In the genomic region with DNA sequence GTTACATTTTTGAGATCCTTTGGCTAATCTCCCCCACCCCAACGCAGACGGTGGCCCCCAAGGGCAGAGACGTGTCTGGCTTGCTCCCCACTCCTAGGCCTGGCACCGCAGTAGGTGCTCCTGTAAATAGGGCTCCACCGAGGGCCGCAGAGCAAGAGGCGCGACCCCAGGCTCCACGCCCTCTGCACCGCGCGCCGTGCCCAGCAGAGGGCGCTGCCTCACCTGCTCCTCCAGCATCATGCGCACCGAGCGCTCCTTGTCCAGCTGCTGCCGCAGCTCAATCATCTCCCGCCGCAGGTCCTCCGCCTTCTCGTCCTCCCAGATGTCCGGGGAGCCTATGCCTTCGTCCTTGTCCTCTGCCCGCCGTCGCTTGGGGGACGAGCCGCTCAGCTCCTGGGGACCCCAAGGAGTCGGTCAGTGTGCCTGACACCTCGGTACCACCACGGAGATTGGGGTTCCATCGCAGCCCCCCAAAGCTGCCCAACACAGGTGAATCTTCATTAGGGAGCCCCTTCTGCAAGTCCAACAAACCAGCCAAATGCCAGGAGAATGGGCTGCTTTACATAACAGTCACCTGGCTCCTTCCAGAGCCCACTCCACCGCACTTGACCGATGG, we compare ENCODE assay signal across 9 cellular contexts. TPM values are rescaled to one million over a fixed set of nuclear protein-coding genes. Genes with fewer than 3 reads are reported as not detected.
A peak's percentile ranks its signal among the peaks of the same experiment; 100 is the strongest.
DNase-seq lines count a peak whose midpoint lies in the region; ATAC-seq, FAIRE-seq and TF ChIP-seq lines count a peak whose summit lies in the region.
"Had no signal": no experiment of that assay in that cellular context is flagged by ENCODE, and none has a peak within 500 bp of the region (broad histone marks: within the 10 kb centered on the region; RNA-seq: fewer than 3 reads in every experiment).

No MANE protein-coding gene starts in this region.

- H2AFZ ChIP-seq in Loucy (ENCODE audit: low read length): no peak overlapping the region

- TF ChIP-seq CTCF in D721Med (IDR thresholded peaks at IDR 0.05; ENCODE audit: insufficient read depth, missing control alignments): peak; percentile 41
- TF ChIP-seq CTCF in Loucy (conservative IDR thresholded peaks at IDR 0.05; ENCODE audit: low read length): peak; percentile 51

- H3K27ac Mint-ChIP-seq in stimulated activated effector memory CD8-positive, alpha-beta T cell treated with anti-CD3 and anti-CD28 coated beads, Interleukin-12 subunit alpha, Interleukin-12 subunit beta, amount 100 ng/mL, for 72 hours: no peak overlapping the region

- H3K9me3 Mint-ChIP-seq in stimulated activated effector memory CD8-positive, alpha-beta T cell treated with anti-CD3 and anti-CD28 coated beads, Interleukin-12 subunit alpha, Interleukin-12 subunit beta, amount 100 ng/mL, for 72 hours: no peaks in the 10 kb centered on the region

- no peak overlapping the region for H3K4me3 ChIP-seq in Loucy (ENCODE audit: low read length, poor library complexity, severe bottlenecking)

- peak; percentile 64 for ATAC-seq in stimulated activated effector memory CD8-positive, alpha-beta T cell treated with anti-CD3 and anti-CD28 coated beads, Interleukin-12 subunit alpha, Interleukin-12 subunit beta, amount 100 ng/mL, for 72 hours
- ATAC-seq in sciatic nerve: no peak

- H3K9me3 ChIP-seq in Loucy (ENCODE audit: insufficient read depth, low read depth, low read length): no peaks in the 10 kb centered on the region

- no peaks in the 10 kb centered on the region for H3K27me3 ChIP-seq in Loucy (ENCODE audit: insufficient read depth, low read length, poor library complexity, severe bottlenecking)

- no peaks in the 10 kb centered on the region for H3K4me1 ChIP-seq in Loucy (ENCODE audit: insufficient read depth, low read length, poor library complexity, severe bottlenecking)

- FAIRE-seq in D721Med (lab: Jason Lieb, UNC): no peak

- no peak overlapping the region for H3K4me2 ChIP-seq in Loucy (ENCODE audit: low read depth, low read length, poor library complexity, severe bottlenecking)

- intact Hi-C loops in sciatic nerve (cut with DNase I): no loop called here

- H3F3A ChIP-seq in Loucy (ENCODE audit: low read depth): no peaks in the 10 kb centered on the region

- H3K9ac ChIP-seq in Loucy (ENCODE audit: low read depth, low read length, poor library complexity, severe bottlenecking): no peak overlapping the region

- H3K36me3 Mint-ChIP-seq in stimulated activated effector memory CD8-positive, alpha-beta T cell treated with anti-CD3 and anti-CD28 coated beads, Interleukin-12 subunit alpha, Interleukin-12 subunit beta, amount 100 ng/mL, for 72 hours: peaks cover 73% of the 10 kb centered on the region

- peaks cover 7% of the 10 kb centered on the region; the same call in 1 of the 2 replicates for H3K79me2 ChIP-seq in Loucy (ENCODE audit: insufficient read depth, low read length)

- no peaks in the 10 kb centered on the region for H3K9me2 ChIP-seq in Loucy (replicated peaks; ENCODE audit: low read depth, low read length)

- DNase-seq in D721Med (ENCODE audit: insufficient read length, low spot score): peak; percentile 70
- peak; percentile 29 for DNase-seq in activated naive CD4-positive, alpha-beta T cell treated with Interleukin-2 at 50 U/mL for 16 hours
- DNase-seq in iPS-NIHi7 (ENCODE audit: extremely low spot score): peak; percentile 76
- peak; percentile 42 to 71 for DNase-seq in stimulated activated effector memory CD8-positive, alpha-beta T cell treated with anti-CD3 and anti-CD28 coated beads, Interleukin-12 subunit alpha, Interleukin-12 subunit beta, amount 100 ng/mL, for 72 hours (ENCODE audit: low spot score in 2 of 2)
- no peak for DNase-seq in NCI-H187 (lab: John Stamatoyannopoulos, UW)
- no peak for DNase-seq in sciatic nerve (ENCODE audit: low spot score)
- DNase-seq in NCI-H226: no peak

- H3K36me3 ChIP-seq in Loucy (ENCODE audit: insufficient read depth, low read length): peaks cover 8% of the 10 kb centered on the region; the same call in 1 of the 2 replicates

- H4K20me1 ChIP-seq in Loucy (ENCODE audit: insufficient read depth, low read length, poor library complexity, severe bottlenecking): peaks cover 3% of the 10 kb centered on the region

- peaks cover 11% of the 10 kb centered on the region for H3K4me1 Mint-ChIP-seq in stimulated activated effector memory CD8-positive, alpha-beta T cell treated with anti-CD3 and anti-CD28 coated beads, Interleukin-12 subunit alpha, Interleukin-12 subunit beta, amount 100 ng/mL, for 72 hours

- H3K4me3 Mint-ChIP-seq in stimulated activated effector memory CD8-positive, alpha-beta T cell treated with anti-CD3 and anti-CD28 coated beads, Interleukin-12 subunit alpha, Interleukin-12 subunit beta, amount 100 ng/mL, for 72 hours: no peak overlapping the region

RNA-seq across cellular contexts. Expression of a gene that starts 11.2 kb away (rescaled TPM):
- 12.7 TPM for total RNA-seq in sciatic nerve

RNA-seq across cellular contexts. Expression of a gene that starts 19.8 kb away (rescaled TPM):
- 1.9 TPM for total RNA-seq in sciatic nerve
- total RNA-seq: NCI-H460 had no signal

RNA-seq across cellular contexts. Expression of a gene that starts 54.2 kb away (rescaled TPM):
- total RNA-seq in sciatic nerve: 39.4 TPM

Comparison
In these comparisons a context has a peak if more than half of its experiments do, and no peak if none do; other contexts are left out.
1. DNase-seq: peak in D721Med (single experiment), activated naive CD4-positive, alpha-beta T cell treated with Interleukin-2 at 50 U/mL for 16 hours (single experiment), iPS-NIHi7 (single experiment) and stimulated activated effector memory CD8-positive, alpha-beta T cell treated with anti-CD3 and anti-CD28 coated beads, Interleukin-12 subunit alpha, Interleukin-12 subunit beta, amount 100 ng/mL, for 72 hours (2 of 2); none in NCI-H187 (0 of 2), sciatic nerve (single experiment) and NCI-H226 (single experiment).